ENCODE assay signal across 10 cellular contexts in the genomic region with DNA sequence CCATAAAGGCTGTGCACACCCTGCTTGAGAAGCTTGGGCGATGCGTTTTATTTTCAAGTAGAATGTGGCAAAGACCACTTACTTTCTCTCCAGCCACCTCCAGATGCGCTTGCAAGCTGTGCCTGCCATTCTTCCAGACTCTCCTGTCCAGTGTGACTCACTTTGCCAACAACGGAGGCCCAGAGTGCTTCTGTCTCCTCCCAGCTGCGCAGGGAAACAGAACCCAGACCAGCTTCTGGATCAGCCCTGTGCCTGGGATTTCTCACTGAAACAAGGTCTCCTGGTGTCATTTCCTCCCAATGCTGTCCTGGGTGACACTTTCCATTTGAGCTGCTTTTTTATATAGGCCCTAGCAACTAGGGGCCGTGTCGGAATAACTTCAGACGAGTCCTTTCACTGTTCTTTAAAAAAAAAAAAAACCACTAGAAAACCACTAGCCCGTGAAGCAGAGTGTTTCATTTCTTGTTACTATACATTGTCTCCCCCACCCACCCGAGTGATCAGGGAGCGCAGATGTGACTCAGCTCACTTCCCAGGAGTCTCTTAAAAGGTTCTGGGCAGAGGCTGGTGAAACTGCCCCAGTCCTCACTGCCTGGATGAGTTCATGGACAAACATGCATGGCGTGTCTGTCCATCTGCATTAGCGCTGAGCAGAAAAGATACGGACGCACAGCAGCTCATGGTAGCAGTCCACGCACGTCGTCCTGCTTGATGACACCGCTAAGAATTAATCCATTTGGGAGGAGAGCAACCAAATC. TPM values are rescaled to one million over a fixed set of nuclear protein-coding genes. Genes with fewer than 3 reads are reported as not detected.
DNase-seq lines count a peak whose midpoint lies in the region; ATAC-seq, FAIRE-seq and TF ChIP-seq lines count a peak whose summit lies in the region.
"Had no signal": no experiment of that assay in that cellular context is flagged by ENCODE, and none has a peak within 500 bp of the region (broad histone marks: within the 10 kb centered on the region; RNA-seq: fewer than 3 reads in every experiment).

No MANE protein-coding gene starts in this region.

- WGBS in HepG2 (ENCODE audit: low lambda C conversion rate), result 98% methylated on average over 19 of the region's 19 CpGs

- FAIRE-seq in HepG2 (lab: Jason Lieb, UNC), result no peak

- TF ChIP-seq EP300 in HepG2 (IDR thresholded peaks at IDR 0.05; ENCODE audit: low read depth in 2 of 2, low read length in 2 of 2), result no peak
- no peak for TF ChIP-seq EP300 in HepG2 (CRISPR knock-in tag; IDR thresholded peaks at IDR 0.05; ENCODE audit: borderline replicate concordance)

- H3K9ac ChIP-seq in HepG2 (ENCODE audit: insufficient read depth, low read depth, low read length), result no peak overlapping the region

- H3K4me3 Mint-ChIP-seq in memory B cell, result peak overlapping the region; percentile 68
- H3K4me3 Mint-ChIP-seq in osteocyte (ENCODE audit: unreplicated experiment), result no peak overlapping the region

- intact Hi-C loops in HepG2 (cut with micrococcal nuclease; ENCODE audit: unreplicated experiment), result no loop called here

- no peaks in the 10 kb centered on the region for H3K27me3 ChIP-seq in HepG2 (ENCODE audit: control insufficient read depth in 1 of 2, insufficient read depth in 2 of 2, low read length in 2 of 2)
- H3K27me3 ChIP-seq: heart left ventricle had no signal

- no peaks in the 10 kb centered on the region for H3K36me3 Mint-ChIP-seq in memory B cell
- H3K36me3 Mint-ChIP-seq in osteocyte (ENCODE audit: unreplicated experiment), result peaks cover 29% of the 10 kb centered on the region

- H3K79me2 ChIP-seq in HepG2 (ENCODE audit: insufficient read depth, low read length), result no peaks in the 10 kb centered on the region

- no peak overlapping the region for H3K4me2 ChIP-seq in HepG2 (ENCODE audit: low read depth, low read length)

- CTCF ChIA-PET in HepG2 (lab: Yijun Ruan, JAX; ENCODE audit: low intra/inter-chr PET ratio, low total read pairs), result no interaction called here

- no peak for TF ChIP-seq RAD21 in HepG2 (CRISPR knock-in tag; IDR thresholded peaks at IDR 0.05)

- H3K36me3 ChIP-seq in HepG2 (replicated peaks in 1 of 2; ENCODE audit: control insufficient read depth in 1 of 2, insufficient read depth in 2 of 2, low read length in 2 of 2), result peaks cover 50 to 82% of the 10 kb centered on the region in 2 experiments

- no peaks in the 10 kb centered on the region for H4K20me1 ChIP-seq in HepG2 (ENCODE audit: insufficient read depth, low read length)

- ATAC-seq in GM21381 (IDR thresholded peaks at IDR 0.05; ENCODE audit: unreplicated experiment) (peak; percentile 82), HG03575 (IDR thresholded peaks at IDR 0.05; ENCODE audit: extremely low read depth, insufficient number of reproducible peaks, low FRiP score, unreplicated experiment) (peak; percentile 88), memory B cell (ENCODE audit: low read depth) (peak; percentile 91), HepG2 (no peak)

- in situ Hi-C loops in HepG2 (cut with HindIII; ENCODE audit: extremely low pct_ligation_motif_present, low pct_unique_long_range_greater_than_20kb), result no loop called here

- no peak overlapping the region for H2AFZ ChIP-seq in HepG2 (ENCODE audit: low read length)

- DNase-seq in ELF-1 (ENCODE audit: low read depth, low spot score), result peak; percentile 59
- peak in 1 of 2 donors; percentile 25 for DNase-seq in memory B cell (ENCODE audit: low spot score in 2 of 2)
- DNase-seq in cortex of kidney (lab: John Stamatoyannopoulos, UW), result no peak
- DNase-seq in NCI-H1417 treated with DMSO at 0.1 percent for 48 hours (lab: John Stamatoyannopoulos, UW), result no peak
- DNase-seq in HepG2 (ENCODE audit: low spot score), result no peak
- DNase-seq in osteocyte (ENCODE audit: extremely low spot score, unreplicated experiment), result no peak
- DNase-seq: GF-D8, heart left ventricle had no signal

- H3K27ac Mint-ChIP-seq in memory B cell (no peak overlapping the region), osteocyte (ENCODE audit: unreplicated experiment) (no peak overlapping the region)

- POLR2A ChIA-PET in HepG2 (lab: Yijun Ruan, JAX), result interaction anchor here (1.5 kb wide), 1 partner anchor 25 kb away, joined by 3 read pairs; the partner anchor contains the start of gene RPL31

- peaks cover 10% of the 10 kb centered on the region for H3K4me1 ChIP-seq in HepG2 (ENCODE audit: insufficient read depth, low read length)
- H3K4me1 ChIP-seq: heart left ventricle had no signal

- H3K4me1 Mint-ChIP-seq in memory B cell (peaks cover 24% of the 10 kb centered on the region), osteocyte (ENCODE audit: unreplicated experiment) (peaks cover 8% of the 10 kb centered on the region)

- no peak overlapping the region for H3K27ac ChIP-seq in HepG2 (ENCODE audit: extremely low read length, insufficient read depth, low read length)

- TF ChIP-seq CTCF in HepG2 (CRISPR knock-in tag; IDR thresholded peaks at IDR 0.05) (no peak), osteocyte (IDR thresholded peaks at IDR 0.05) (no peak)

- H3K9me3 ChIP-seq in HepG2 (ENCODE audit: low read length), result no peaks in the 10 kb centered on the region
- H3K9me3 ChIP-seq: heart left ventricle had no signal

- H3K27me3 Mint-ChIP-seq in memory B cell, result peaks cover 3% of the 10 kb centered on the region
- no peaks in the 10 kb centered on the region for H3K27me3 Mint-ChIP-seq in osteocyte (ENCODE audit: unreplicated experiment)

- BruUV-seq in HepG2 (replicated peaks; lab: Mats Ljungman, UMichigan), result no TSS peak

- H3K4me3 ChIP-seq in HepG2 (replicated peaks in 1 of 3; ENCODE audit: insufficient read depth in 1 of 3, low read depth in 2 of 3, low read length in 3 of 3), result no peak overlapping the region
- H3K4me3 ChIP-seq: heart left ventricle had no signal

- no peaks in the 10 kb centered on the region for H3K9me3 Mint-ChIP-seq in memory B cell
- H3K9me3 Mint-ChIP-seq in osteocyte (ENCODE audit: unreplicated experiment), result no peaks in the 10 kb centered on the region

- TF ChIP-seq POLR2A in HepG2 (IDR thresholded peaks at IDR 0.05; ENCODE audit: insufficient read depth in 1 of 2, low read depth in 2 of 2, low read length in 2 of 2), result no peak

TF ChIP-seq in HepG2, 621 proteins besides CTCF, POLR2A, EP300 and RAD21:
- no peak for TF ChIP-seq BCL6 (CRISPR knock-in tag; IDR thresholded peaks at IDR 0.05)
- TF ChIP-seq WIZ (CRISPR knock-in tag; IDR thresholded peaks at IDR 0.05), result no peak
- no peak for TF ChIP-seq MLLT10 (CRISPR knock-in tag; IDR thresholded peaks at IDR 0.05)
- TF ChIP-seq PHF20 (CRISPR knock-in tag; IDR thresholded peaks at IDR 0.05), result no peak
- no peak for TF ChIP-seq ZNF274 (CRISPR knock-in tag; IDR thresholded peaks at IDR 0.05)
- TF ChIP-seq ZC3H13 (CRISPR knock-in tag; IDR thresholded peaks at IDR 0.05), result no peak
- TF ChIP-seq, protein P1, sequence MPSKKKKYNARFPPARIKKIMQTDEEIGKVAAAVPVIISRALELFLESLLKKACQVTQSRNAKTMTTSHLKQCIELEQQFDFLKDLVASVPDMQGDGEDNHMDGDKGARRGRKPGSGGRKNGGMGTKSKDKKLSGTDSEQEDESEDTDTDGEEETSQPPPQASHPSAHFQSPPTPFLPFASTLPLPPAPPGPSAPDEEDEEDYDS (CRISPR knock-in tag; IDR thresholded peaks at IDR 0.05), result no peak
- TF ChIP-seq KDM1A (CRISPR knock-in tag; IDR thresholded peaks at IDR 0.05), result no peak

RNA-seq across cellular contexts. Expression of gene RPL31, which starts 25.3 kb away (rescaled TPM):
- total RNA-seq in HepG2 (2016; rRNA removed; fragmentation: Illumina TruSeq; extraction: Trizol) (3,331 and 4,246 TPM in 2 replicates), osteocyte (1,335 and 1,348 TPM in 2 replicates)
- 5,225 and 5,854 TPM in 2 replicates for total RNA-seq in HepG2 (2016; cell fraction: cytosol; rRNA removed; fragmentation: Illumina TruSeq; extraction: Trizol; ENCODE audit: low read depth)
- 3,362 and 4,378 TPM in 2 replicates for total RNA-seq in HepG2 (2016; cell fraction: insoluble cytoplasmic fraction; rRNA removed; fragmentation: Illumina TruSeq; extraction: Trizol)
- total RNA-seq in HepG2 (2016; cell fraction: membrane; rRNA removed; fragmentation: Illumina TruSeq; extraction: Trizol), result 8,556 and 9,092 TPM in 2 replicates
- 1,122 and 1,268 TPM in 2 replicates for total RNA-seq in HepG2 (2016; cell fraction: nucleus; rRNA removed; fragmentation: Illumina TruSeq; extraction: Trizol)
- 3,582 and 3,614 TPM in 2 replicates for polyA plus RNA-seq in HepG2 (2011; rRNA removed)
- polyA plus RNA-seq in HepG2 (2011; cell fraction: cytosol; rRNA removed), result 3,176 and 4,386 TPM in 2 replicates
- 741 and 878 TPM in 2 replicates for polyA plus RNA-seq in HepG2 (2011; cell fraction: nucleus; rRNA removed)
- polyA plus RNA-seq in HepG2 (2012), result 8,552 and 9,844 TPM in 2 replicates
- polyA plus RNA-seq in HepG2 (2016; cell fraction: cytosol; fragmentation: Illumina TruSeq; extraction: Trizol; ENCODE audit: low read depth), result 7,218 and 7,614 TPM in 2 replicates
- 4,222 and 4,697 TPM in 2 replicates for polyA plus RNA-seq in HepG2 (2016; cell fraction: insoluble cytoplasmic fraction; fragmentation: Illumina TruSeq; extraction: Trizol; ENCODE audit: low read depth)
- 8,348 and 8,377 TPM in 2 replicates for polyA plus RNA-seq in HepG2 (2016; cell fraction: membrane; fragmentation: Illumina TruSeq; extraction: Trizol; ENCODE audit: low read depth)
- 2,101 and 2,110 TPM in 2 replicates for polyA plus RNA-seq in HepG2 (2016; cell fraction: nucleus; fragmentation: Illumina TruSeq; extraction: Trizol; ENCODE audit: insufficient read depth, low read depth)
- 234 and 364 TPM in 2 replicates for polyA minus RNA-seq in HepG2 (2011; rRNA and poly(A)+ RNA removed; ENCODE audit: low replicate concordance)
- polyA minus RNA-seq in HepG2 (2011; cell fraction: cytosol; rRNA and poly(A)+ RNA removed), result 317 and 452 TPM in 2 replicates
- 241 and 344 TPM in 2 replicates for polyA minus RNA-seq in HepG2 (2011; cell fraction: nucleus; rRNA and poly(A)+ RNA removed)
